1 cellular context compared by ENCODE assay signal in genomic region chr1:6783956-6784559, GRCh38.
TF ChIP-seq lines count a peak whose summit lies in the region.

No MANE protein-coding gene starts in this region.

TF ChIP-seq in K562, 482 proteins besides CTCF, POLR2A, EP300 and RAD21 (continued from another document and continues in another):
- TF ChIP-seq ZBTB40 (IDR thresholded peaks at IDR 0.05) (no peak), ZBTB40 (CRISPR knock-in tag; IDR thresholded peaks at IDR 0.05) (no peak), HNRNPK (IDR thresholded peaks at IDR 0.05; ENCODE audit: low read depth, low read length, poor library complexity, severe bottlenecking) (no peak), ZBTB34 (CRISPR knock-in tag; IDR thresholded peaks at IDR 0.05) (no peak), CHCHD3 (CRISPR knock-in tag; IDR thresholded peaks at IDR 0.05) (0 out of 2 replicates have a peak, but pooled peaks have one; percentile 19), ZBTB2 (IDR thresholded peaks at IDR 0.05) (no peak), BRD4 (IDR thresholded peaks at IDR 0.05) (peak; percentile 78; the same call in 1 of the 2 replicates), GATAD2A (IDR thresholded peaks at IDR 0.05) (no peak), ZEB2 (IDR thresholded peaks at IDR 0.05) (no peak), THRAP3 (IDR thresholded peaks at IDR 0.05; ENCODE audit: borderline replicate concordance) (no peak), TFE3 (CRISPR knock-in tag; IDR thresholded peaks at IDR 0.05) (peak; percentile 41; the same call in 1 of the 2 replicates), FOXM1 (IDR thresholded peaks at IDR 0.05; ENCODE audit: low read depth) (no peak), FOXM1 (CRISPR knock-in tag; IDR thresholded peaks at IDR 0.05; ENCODE audit: low read depth) (no peak), MEF2A (IDR thresholded peaks at IDR 0.05; ENCODE audit: control insufficient read depth, low read depth, low read length) (no peak), MCM2 (IDR thresholded peaks at IDR 0.05; ENCODE audit: low read depth) (no peak), ETS2 (tag; IDR thresholded peaks at IDR 0.05; ENCODE audit: borderline replicate concordance, poor library complexity, severe bottlenecking) (no peak), TGIF2 (CRISPR knock-in tag; IDR thresholded peaks at IDR 0.05) (0 out of 2 replicates have a peak, but pooled peaks have one; percentile 3), RBM15 (IDR thresholded peaks at IDR 0.05; ENCODE audit: insufficient read depth, low read length) (no peak), KLF10 (CRISPR knock-in tag; IDR thresholded peaks at IDR 0.05) (no peak), ZNF551 (CRISPR knock-in tag; IDR thresholded peaks at IDR 0.05) (no peak), ZNF695 (CRISPR knock-in tag; IDR thresholded peaks at IDR 0.05) (no peak), ZNF589 (CRISPR knock-in tag; IDR thresholded peaks at IDR 0.05; ENCODE audit: low read depth) (peak; percentile 66; the same call in 1 of the 2 replicates), POLR2AphosphoS2 (IDR thresholded peaks at IDR 0.05; ENCODE audit: low read length) (no peak), SP1 (CRISPR knock-in tag; IDR thresholded peaks at IDR 0.05) (no peak), ARID1B (IDR thresholded peaks at IDR 0.05) (no peak), ZNF23 (CRISPR knock-in tag; IDR thresholded peaks at IDR 0.05) (no peak), ZNF592 (IDR thresholded peaks at IDR 0.05) (0 out of 2 replicates have a peak, but pooled peaks have one; percentile 63), MXD1 (CRISPR knock-in tag; IDR thresholded peaks at IDR 0.05; ENCODE audit: borderline replicate concordance, poor library complexity, severe bottlenecking) (no peak), MECOM (CRISPR knock-in tag; IDR thresholded peaks at IDR 0.05) (no peak), ZSCAN29 (IDR thresholded peaks at IDR 0.05) (no peak; the same call in 1 of the 2 replicates), RBBP5 (IDR thresholded peaks at IDR 0.05; ENCODE audit: borderline replicate concordance, insufficient read depth, low read length, poor library complexity, severe bottlenecking) (peak; percentile 91), ZNF609 (CRISPR knock-in tag; IDR thresholded peaks at IDR 0.05; ENCODE audit: borderline replicate concordance) (no peak), RBM39 (optimal IDR thresholded peaks at IDR 0.05; ENCODE audit: low read depth, low read length) (no peak), MEF2D (tag; conservative IDR thresholded peaks at IDR 0.05; ENCODE audit: low read depth) (no peak), PRPF4 (IDR thresholded peaks at IDR 0.05; ENCODE audit: insufficient read depth, low read depth, low read length, poor library complexity, severe bottlenecking) (no peak), NR3C1 (CRISPR knock-in tag; IDR thresholded peaks at IDR 0.05) (no peak), FOXJ3 (CRISPR knock-in tag; IDR thresholded peaks at IDR 0.05) (no peak), ZFP30 (CRISPR knock-in tag; IDR thresholded peaks at IDR 0.05; ENCODE audit: borderline replicate concordance) (no peak)
